In the genomic region with DNA sequence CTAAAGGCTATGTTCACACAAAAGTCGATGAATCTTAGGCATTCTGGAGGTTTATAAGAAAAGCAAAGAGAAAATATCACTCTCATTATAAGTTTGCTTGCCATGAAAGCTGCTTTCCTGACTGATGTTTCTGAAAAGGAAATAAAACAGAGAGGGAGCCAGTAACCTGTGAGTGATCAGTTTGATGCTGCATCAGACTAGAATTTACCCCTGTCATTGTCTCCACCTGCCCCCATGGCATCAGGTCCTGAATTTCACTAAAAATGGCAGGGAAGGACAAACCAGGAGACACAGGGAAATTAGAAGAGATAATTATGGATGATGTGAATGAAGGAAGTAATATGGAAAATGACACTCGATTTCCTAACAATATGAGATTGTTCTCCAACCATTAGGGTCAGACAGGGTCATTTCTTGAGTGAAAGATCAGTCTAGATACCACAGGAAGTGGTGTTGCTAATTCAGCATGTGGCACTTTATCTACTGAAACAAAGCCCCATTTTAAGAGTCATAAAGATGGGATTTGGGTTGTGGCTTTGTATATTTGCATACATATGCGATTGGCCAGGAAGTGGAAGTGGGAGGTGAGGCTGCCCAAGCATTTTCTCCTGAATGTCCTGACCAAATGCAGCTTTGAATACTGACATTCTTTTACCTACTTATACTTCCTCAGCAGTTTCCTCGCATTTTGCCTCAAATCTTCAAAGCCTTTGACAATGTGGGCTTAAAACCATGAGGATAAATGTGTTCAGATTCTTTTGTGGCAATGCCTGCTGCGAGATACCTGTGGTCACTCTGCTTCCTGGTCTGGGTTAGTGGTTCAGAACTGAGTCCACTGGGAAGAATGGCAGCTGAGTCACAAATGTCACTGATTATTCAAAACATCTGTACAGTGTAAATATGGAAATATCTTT, we compare ENCODE assay signal across 8 cellular contexts. TPM values are rescaled to one million over a fixed set of nuclear protein-coding genes. Genes with fewer than 3 reads are reported as not detected.
DNase-seq lines count a peak whose midpoint lies in the region; ATAC-seq and TF ChIP-seq lines count a peak whose summit lies in the region.

No MANE protein-coding gene starts in this region.

- peak; percentile 96 for ATAC-seq in GM18498 (IDR thresholded peaks at IDR 0.05; ENCODE audit: unreplicated experiment)
- peak; percentile 92 for ATAC-seq in GM21723 (IDR thresholded peaks at IDR 0.05; ENCODE audit: unreplicated experiment)
- peak; percentile 20 for ATAC-seq in foreskin keratinocyte
- ATAC-seq in heart left ventricle, result no peak
- no peak for ATAC-seq in psoas muscle

- intact Hi-C loops in heart left ventricle (cut with DNase I) (no loop called here), psoas muscle (cut with DNase I) (no loop called here)

- no peaks in the 10 kb centered on the region for H3K9me3 ChIP-seq in HUES64 (ENCODE audit: insufficient read depth, low read depth, low read length)
- H3K9me3 ChIP-seq in heart left ventricle, result no peaks in the 10 kb centered on the region
- no peaks in the 10 kb centered on the region for H3K9me3 ChIP-seq in psoas muscle

- TF ChIP-seq POLR2A in heart left ventricle (IDR thresholded peaks at IDR 0.05), result no peak

- 54% methylated on average over 5 of the region's 5 CpGs for WGBS in HUES64
- WGBS in heart left ventricle, 4 donors, result 55 to 63% (median 63%) methylated on average over 5 of the region's 5 CpGs
- WGBS in psoas muscle, 3 donors, result 31 to 70% (median 50%) methylated on average over 5 of the region's 5 CpGs

- H3K36me3 ChIP-seq in HUES64 (ENCODE audit: insufficient read depth, low read length) (no peaks in the 10 kb centered on the region), heart left ventricle (no peaks in the 10 kb centered on the region), psoas muscle (ENCODE audit: insufficient read depth in 1 of 2, low read depth in 1 of 2) (no peaks in the 10 kb centered on the region)

- H3K4me3 ChIP-seq in HUES64 (ENCODE audit: low read length) (no peak overlapping the region), heart left ventricle (no peak overlapping the region), psoas muscle (no peak overlapping the region)

- no peak for TF ChIP-seq CTCF in foreskin keratinocyte (conservative IDR thresholded peaks at IDR 0.05)
- TF ChIP-seq CTCF in heart left ventricle (IDR thresholded peaks at IDR 0.05), result no peak
- no peak for TF ChIP-seq CTCF in psoas muscle (IDR thresholded peaks at IDR 0.05)

- DNase-seq in foreskin keratinocyte (no peak), heart left ventricle (no peak), NCI-H2081 treated with DMSO at 0.1 percent for 48 hours (lab: John Stamatoyannopoulos, UW) (no peak), DMS79 (lab: John Stamatoyannopoulos, UW) (no peak), psoas muscle (no peak)

- H3K9ac ChIP-seq in HUES64 (ENCODE audit: low read depth, low read length), result no peak overlapping the region

- H3K4me1 ChIP-seq in HUES64 (ENCODE audit: insufficient read depth, low read length) (peaks cover 33% of the 10 kb centered on the region), foreskin keratinocyte (no peaks in the 10 kb centered on the region), heart left ventricle (no peaks in the 10 kb centered on the region), psoas muscle (no peaks in the 10 kb centered on the region)

- H3K27ac ChIP-seq in HUES64 (ENCODE audit: low read depth, low read length) (peak overlapping the region; percentile 27; the same call in 1 of the 2 replicates), foreskin keratinocyte (no peak overlapping the region), heart left ventricle (no peak overlapping the region), psoas muscle (no peak overlapping the region)

- H3K27me3 ChIP-seq in HUES64 (ENCODE audit: insufficient read depth, low read length) (no peaks in the 10 kb centered on the region), foreskin keratinocyte (peaks cover 9% of the 10 kb centered on the region), heart left ventricle (no peaks in the 10 kb centered on the region), psoas muscle (ENCODE audit: insufficient read depth in 3 of 3, low read length in 2 of 3) (no peaks in the 10 kb centered on the region)

RNA-seq across cellular contexts. Expression of a gene that starts 29.7 kb away (rescaled TPM):
- 11.3 TPM for polyA plus RNA-seq in HUES64 (2013, experiment 1 of 2)
- 9.2 TPM for polyA plus RNA-seq in HUES64 (2013, experiment 2 of 2)
- not detected in 2 replicates for total RNA-seq in foreskin keratinocyte
- not detected in 2 replicates for polyA plus RNA-seq in foreskin keratinocyte
- total RNA-seq in heart left ventricle, result 1 to 10 TPM in 1 of 9 donors, under 1 TPM in 8; 0.09 to 1.3 (median 0.37) TPM
- polyA plus RNA-seq in heart left ventricle, result under 1 TPM; 0.04 to 0.28 TPM
- 10 to 100 TPM in 2 of 4 donors, 1 to 10 TPM in 2; 1.6 to 23.6 (median 7.9) TPM for total RNA-seq in psoas muscle
- 1 to 10 TPM in 2 of 3 donors, under 1 TPM in 1; 0.68 to 2.2 (median 1.2) TPM for polyA plus RNA-seq in psoas muscle

Comparison
In these comparisons a context has a peak if more than half of its experiments do, and no peak if none do; other contexts are left out.
1. ATAC-seq: peak in GM18498 (single experiment), GM21723 (single experiment) and foreskin keratinocyte (single experiment); none in heart left ventricle (0 of 4) and psoas muscle (0 of 4).